8 cellular contexts compared by ENCODE assay signal in the genomic region with DNA sequence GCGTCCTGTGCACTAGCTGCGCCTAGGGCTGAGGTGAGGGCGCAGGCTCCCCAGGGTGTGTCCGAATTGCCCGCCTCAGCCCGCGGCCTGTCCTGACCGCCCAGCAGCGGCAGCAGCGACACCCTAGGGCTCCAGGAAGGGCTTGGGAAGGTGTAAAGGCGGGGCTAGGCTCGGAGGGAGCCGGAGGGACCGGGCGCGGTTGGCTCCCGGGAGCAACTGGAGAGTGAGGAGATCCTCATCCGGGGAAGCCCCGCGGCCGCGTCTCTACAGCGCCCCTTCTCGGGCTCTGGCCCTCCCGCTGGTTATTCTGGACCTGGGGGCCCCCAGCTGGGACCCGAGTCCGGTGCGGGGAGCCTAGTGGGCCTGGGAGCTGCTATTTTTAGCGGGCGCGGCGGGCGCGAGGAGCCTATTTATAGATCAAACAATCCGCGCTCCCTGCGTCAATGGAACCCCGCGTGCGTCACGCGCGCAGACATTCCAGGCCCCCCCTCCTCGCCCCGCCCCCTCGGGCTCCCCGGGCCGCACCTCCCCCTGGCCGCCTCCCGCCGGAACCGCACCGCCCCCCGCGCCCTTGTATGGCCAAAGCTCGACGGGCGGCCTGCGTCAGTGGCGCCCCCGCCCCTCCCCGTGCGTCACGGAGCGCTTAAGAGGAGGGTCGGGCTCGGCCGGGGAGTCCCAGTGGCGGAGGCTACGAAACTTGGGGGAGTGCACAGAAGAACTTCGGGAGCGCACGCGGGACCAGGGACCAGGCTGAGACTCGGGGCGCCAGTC. TPM values are rescaled to one million over a fixed set of nuclear protein-coding genes. Genes with fewer than 3 reads are reported as not detected.
A peak's percentile ranks its signal among the peaks of the same experiment; 100 is the strongest.
DNase-seq lines count a peak whose midpoint lies in the region; ATAC-seq, FAIRE-seq and TF ChIP-seq lines count a peak whose summit lies in the region.

A gene (plus strand): TSS at position 672 of the 771 bp plus-strand sequence. CDS start 2,887 bp downstream, outside the sequence.

- H3K4me3 ChIP-seq in HepG2 (replicated peaks in 1 of 3; ENCODE audit: insufficient read depth in 1 of 3, low read depth in 2 of 3, low read length in 3 of 3) = peak within 1 kb of the TSS; percentile 82 to 98 (median 89)

- POLR2A ChIA-PET in HepG2 (lab: Yijun Ruan, JAX) = interaction anchor here (0.6 to 3.2 kb wide), 17 partner anchors 10 to 931 kb away, joined by 3 to 58 read pairs (median 5); a partner anchor contains a TSS

- 7% methylated on average over 3 of the region's 76 CpGs for WGBS in HepG2 (ENCODE audit: low lambda C conversion rate)

- H3K27ac ChIP-seq in HepG2 (ENCODE audit: extremely low read length, insufficient read depth, low read length) = peak within 1 kb of the TSS; percentile 90

- ATAC-seq in HG03175 (IDR thresholded peaks at IDR 0.05; ENCODE audit: unreplicated experiment) = peak; percentile 82
- peak; percentile 83 for ATAC-seq in HepG2

- H3K36me3 ChIP-seq in HepG2 (replicated peaks in 1 of 2; ENCODE audit: control insufficient read depth in 1 of 2, insufficient read depth in 2 of 2, low read length in 2 of 2) = peaks cover 3 to 19% of the 10 kb centered on the region in 2 experiments; a peak in 3 of 5 replicates

- peak; percentile 50 for FAIRE-seq in HepG2 (lab: Jason Lieb, UNC)

- peak; percentile 69 for TF ChIP-seq CTCF in HepG2 (CRISPR knock-in tag; IDR thresholded peaks at IDR 0.05)

- TSS peak; percentile 97 for BruUV-seq in HepG2 (replicated peaks; lab: Mats Ljungman, UMichigan)

- DNase-seq in AG20443 (ENCODE audit: low spot score) (peak; percentile 98), NCI-H460 (ENCODE audit: extremely low read depth, low read depth) (peak; percentile 96), cortex of kidney (lab: John Stamatoyannopoulos, UW) (peak; percentile 48), HepG2 (ENCODE audit: low spot score) (peak; percentile 85)
- peak; percentile 100 for DNase-seq in activated CD4-positive, alpha-beta T cell treated with anti-CD3 and anti-CD28 coated beads, Interleukin-2, amount 50 U/mL, for 1 hour
- DNase-seq in stimulated activated CD4-positive, alpha-beta T cell treated with anti-CD3 and anti-CD28 coated beads, Interleukin-2, amount 100 ng/mL, for 48 hours = peak; percentile 98

- TF ChIP-seq RAD21 in HepG2 (CRISPR knock-in tag; IDR thresholded peaks at IDR 0.05) = 0 out of 2 replicates have a peak, but pooled peaks have one; percentile 22

- H3K4me2 ChIP-seq in HepG2 (ENCODE audit: low read depth, low read length) = peak within 1 kb of the TSS; percentile 100

- in situ Hi-C loops in GM18951 (cut with MboI; ENCODE audit: low sequenced_read_pairs, unreplicated experiment) = no loop called here
- in situ Hi-C loops in HepG2 (cut with HindIII; ENCODE audit: extremely low pct_ligation_motif_present, low pct_unique_long_range_greater_than_20kb) = no loop called here

- CTCF ChIA-PET in HepG2 (lab: Yijun Ruan, JAX; ENCODE audit: low intra/inter-chr PET ratio, low total read pairs) = no interaction called here

- H3K27me3 ChIP-seq in HepG2 (ENCODE audit: control insufficient read depth in 1 of 2, insufficient read depth in 2 of 2, low read length in 2 of 2) = no peaks in the 10 kb centered on the region

- H3K79me2 ChIP-seq in HepG2 (ENCODE audit: insufficient read depth, low read length) = peaks cover 21% of the 10 kb centered on the region

- intact Hi-C loops in HepG2 (cut with micrococcal nuclease; ENCODE audit: unreplicated experiment) = loop anchor here (2.0 kb wide), 2 partner anchors 14 to 20 kb away; no protein-coding TSS in a partner anchor

- TF ChIP-seq POLR2A in GM18951 (IDR thresholded peaks at IDR 0.05; ENCODE audit: extremely low read depth, insufficient read depth, insufficient read length) = peak; percentile 66
- TF ChIP-seq POLR2A in HepG2 (IDR thresholded peaks at IDR 0.05; ENCODE audit: insufficient read depth in 1 of 2, low read depth in 2 of 2, low read length in 2 of 2) = peak; percentile 89 to 93

- peaks cover 53% of the 10 kb centered on the region for H3K4me1 ChIP-seq in HepG2 (ENCODE audit: insufficient read depth, low read length)

- H2AFZ ChIP-seq in HepG2 (ENCODE audit: low read length) = no peak within 1 kb of the TSS

- H4K20me1 ChIP-seq in HepG2 (ENCODE audit: insufficient read depth, low read length) = peaks cover 7% of the 10 kb centered on the region; the same call in 1 of the 2 replicates

- H3K9me3 ChIP-seq in HepG2 (ENCODE audit: low read length) = no peaks in the 10 kb centered on the region

- TF ChIP-seq EP300 in HepG2 (IDR thresholded peaks at IDR 0.05; ENCODE audit: low read depth in 2 of 2, low read length in 2 of 2) (no peak), HepG2 (CRISPR knock-in tag; IDR thresholded peaks at IDR 0.05; ENCODE audit: borderline replicate concordance) (no peak)

- peak within 1 kb of the TSS; percentile 93 for H3K9ac ChIP-seq in HepG2 (ENCODE audit: insufficient read depth, low read depth, low read length)

TF ChIP-seq in HepG2, 621 proteins besides CTCF, POLR2A, EP300 and RAD21 (continues in another document):
- TF ChIP-seq SUZ12 (IDR thresholded peaks at IDR 0.05; ENCODE audit: low read depth, low read length) (no peak), REPIN1 (CRISPR knock-in tag; IDR thresholded peaks at IDR 0.05; ENCODE audit: borderline replicate concordance, low read depth) (0 out of 2 replicates have a peak, but pooled peaks have one; percentile 18), PAF1 (CRISPR knock-in tag; IDR thresholded peaks at IDR 0.05) (no peak), ZNF644 (CRISPR knock-in tag; IDR thresholded peaks at IDR 0.05; ENCODE audit: low read depth) (no peak), HHEX (CRISPR knock-in tag; IDR thresholded peaks at IDR 0.05) (no peak), IKZF4 (CRISPR knock-in tag; IDR thresholded peaks at IDR 0.05; ENCODE audit: borderline replicate concordance, low read depth, not compliant biosample characterization) (peak; percentile 78), ZNF138 (CRISPR knock-in tag; IDR thresholded peaks at IDR 0.05; ENCODE audit: low read depth) (no peak), NFIB (CRISPR knock-in tag; IDR thresholded peaks at IDR 0.05; ENCODE audit: borderline replicate concordance) (no peak), YEATS2 (CRISPR knock-in tag; IDR thresholded peaks at IDR 0.05; ENCODE audit: borderline replicate concordance) (peak; percentile 41; the same call in 1 of the 2 replicates), DNMT1 (CRISPR knock-in tag; IDR thresholded peaks at IDR 0.05) (0 out of 2 replicates have a peak, but pooled peaks have one; percentile 22), ZKSCAN8 (CRISPR knock-in tag; IDR thresholded peaks at IDR 0.05; ENCODE audit: borderline replicate concordance) (no peak), RFX5 (IDR thresholded peaks at IDR 0.05; ENCODE audit: low read depth, low read length) (no peak), MIER2 (CRISPR knock-in tag; IDR thresholded peaks at IDR 0.05) (0 out of 2 replicates have a peak, but pooled peaks have one; percentile 18), ISX (CRISPR knock-in tag; conservative IDR thresholded peaks at IDR 0.05) (no peak), ZBTB3 (CRISPR knock-in tag; IDR thresholded peaks at IDR 0.05; ENCODE audit: borderline replicate concordance, low read depth) (0 out of 2 replicates have a peak, but pooled peaks have one; percentile 72), TAF1 (CRISPR knock-in tag; IDR thresholded peaks at IDR 0.05) (peak; percentile 69)
- TF ChIP-seq, protein P1, sequence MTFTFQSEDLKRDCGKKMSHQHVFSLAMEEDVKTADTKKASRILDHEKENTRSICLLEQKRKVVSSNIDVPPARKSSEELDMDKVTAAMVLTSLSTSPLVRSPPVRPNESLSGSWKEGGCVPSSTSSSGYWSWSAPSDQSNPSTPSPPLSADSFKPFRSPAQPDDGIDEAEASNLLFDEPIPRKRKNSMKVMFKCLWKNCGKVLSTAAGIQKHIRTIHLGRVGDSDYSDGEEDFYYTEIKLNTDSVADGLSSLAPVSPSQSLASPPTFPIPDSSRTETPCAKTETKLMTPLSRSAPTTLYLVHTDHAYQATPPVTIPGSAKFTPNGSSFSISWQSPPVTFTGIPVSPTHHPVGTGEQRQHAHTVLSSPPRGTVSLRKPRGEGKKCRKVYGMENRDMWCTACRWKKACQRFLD (CRISPR knock-in tag; IDR thresholded peaks at IDR 0.05; ENCODE audit: borderline replicate concordance) = no peak

RNA-seq across cellular contexts. Expression of the gene that starts here (rescaled TPM):
- total RNA-seq in NCI-H460 (2014; rRNA removed; shearing (Covaris generic)) = 92.3 and 94.6 TPM in 2 replicates
- 52.6 and 61.4 TPM in 2 replicates for polyA plus RNA-seq in NCI-H460 (2014; cell fraction: nucleus; rRNA removed)
- 4.6 and 5.7 TPM in 2 replicates for total RNA-seq in HepG2 (2016; rRNA removed; fragmentation: Illumina TruSeq; extraction: Trizol)
- total RNA-seq in HepG2 (2016; cell fraction: cytosol; rRNA removed; fragmentation: Illumina TruSeq; extraction: Trizol; ENCODE audit: low read depth) = 8.4 and 9.3 TPM in 2 replicates
- 3.8 and 7.6 TPM in 2 replicates for total RNA-seq in HepG2 (2016; cell fraction: insoluble cytoplasmic fraction; rRNA removed; fragmentation: Illumina TruSeq; extraction: Trizol)
- total RNA-seq in HepG2 (2016; cell fraction: membrane; rRNA removed; fragmentation: Illumina TruSeq; extraction: Trizol) = 5.8 and 6.3 TPM in 2 replicates
- total RNA-seq in HepG2 (2016; cell fraction: nucleus; rRNA removed; fragmentation: Illumina TruSeq; extraction: Trizol) = 8.9 and 10.0 TPM in 2 replicates
- 15.2 and 16.5 TPM in 2 replicates for polyA plus RNA-seq in HepG2 (2011; rRNA removed)
- 7.6 and 13.1 TPM in 2 replicates for polyA plus RNA-seq in HepG2 (2011; cell fraction: cytosol; rRNA removed)
- polyA plus RNA-seq in HepG2 (2011; cell fraction: nucleus; rRNA removed) = 26.2 and 46.7 TPM in 2 replicates
- polyA plus RNA-seq in HepG2 (2012) = 6.4 and 16.5 TPM in 2 replicates
- 1.6 and 1.7 TPM in 2 replicates for polyA plus RNA-seq in HepG2 (2016; cell fraction: cytosol; fragmentation: Illumina TruSeq; extraction: Trizol; ENCODE audit: low read depth)
- 5.3 and 8.6 TPM in 2 replicates for polyA plus RNA-seq in HepG2 (2016; cell fraction: insoluble cytoplasmic fraction; fragmentation: Illumina TruSeq; extraction: Trizol; ENCODE audit: low read depth)
- polyA plus RNA-seq in HepG2 (2016; cell fraction: membrane; fragmentation: Illumina TruSeq; extraction: Trizol; ENCODE audit: low read depth) = 3.4 and 3.9 TPM in 2 replicates
- polyA plus RNA-seq in HepG2 (2016; cell fraction: nucleus; fragmentation: Illumina TruSeq; extraction: Trizol; ENCODE audit: insufficient read depth, low read depth) = 22.7 TPM in 2 replicates
- 28.6 and 56.6 TPM in 2 replicates for polyA minus RNA-seq in HepG2 (2011; rRNA and poly(A)+ RNA removed; ENCODE audit: low replicate concordance)
- polyA minus RNA-seq in HepG2 (2011; cell fraction: cytosol; rRNA and poly(A)+ RNA removed) = 10.8 and 14.1 TPM in 2 replicates
- polyA minus RNA-seq in HepG2 (2011; cell fraction: nucleus; rRNA and poly(A)+ RNA removed) = 11.8 and 13.0 TPM in 2 replicates

Comparison
In these comparisons a context has a peak if more than half of its experiments do, and no peak if none do; other contexts are left out.
1. Peak in every context shown above with its lines: DNase-seq, ATAC-seq, H3K4me3 ChIP-seq and H3K27ac ChIP-seq.
2. DNase-seq: peak in every context shown above with its lines; median percentile 100 in activated CD4-positive, alpha-beta T cell treated with anti-CD3 and anti-CD28 coated beads, Interleukin-2, amount 50 U/mL, for 1 hour; 98 in AG20443; 98 in stimulated activated CD4-positive, alpha-beta T cell treated with anti-CD3 and anti-CD28 coated beads, Interleukin-2, amount 100 ng/mL, for 48 hours; 96 in NCI-H460; 85 in HepG2; 48 in cortex of kidney.